ENCODE assay signal across 24 cellular contexts in the genomic region with DNA sequence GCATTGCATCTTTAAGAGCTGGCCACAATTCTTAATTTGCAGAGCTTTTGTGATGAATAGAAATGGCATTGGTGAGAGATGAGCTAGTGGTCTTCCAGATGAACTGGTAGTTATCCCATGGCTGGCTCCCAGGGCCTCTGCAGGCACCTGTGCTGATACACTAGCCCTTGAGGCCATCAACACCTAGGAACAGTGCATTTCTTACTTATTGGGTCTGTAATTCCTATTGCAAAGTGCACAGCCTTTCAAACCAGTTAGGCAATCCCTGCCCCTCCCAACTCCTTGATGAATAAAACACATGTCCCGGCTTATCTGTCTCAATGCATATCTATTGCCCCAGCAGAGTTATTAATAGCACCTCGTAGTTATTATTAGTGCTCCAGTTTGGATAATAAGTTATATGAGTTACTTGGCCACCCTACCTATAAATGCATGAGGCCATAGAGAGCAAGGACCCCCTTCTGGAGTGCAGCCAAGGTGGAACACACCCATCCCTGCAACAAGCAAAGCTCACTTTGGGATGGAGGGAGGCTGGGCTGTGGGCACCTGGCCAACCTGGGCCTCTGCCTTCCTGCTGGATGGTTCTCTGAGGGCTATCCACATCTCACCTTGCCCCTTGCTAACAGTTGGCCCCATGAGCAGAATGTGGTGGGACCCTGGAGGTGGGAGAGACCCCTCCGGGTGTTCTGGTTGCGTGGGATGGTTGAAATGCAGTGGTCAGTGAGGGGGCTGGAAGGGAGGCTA.
DNase-seq lines count a peak whose midpoint lies in the region; ATAC-seq, FAIRE-seq and TF ChIP-seq lines count a peak whose summit lies in the region.
"Had no signal": no experiment of that assay in that cellular context is flagged by ENCODE, and none has a peak within 500 bp of the region (broad histone marks: within the 10 kb centered on the region; RNA-seq: fewer than 3 reads in every experiment).

No MANE protein-coding gene starts in this region.

- H3K9me3 ChIP-seq in breast epithelium (no peaks in the 10 kb centered on the region), small intestine (ENCODE audit: control insufficient read depth, low read depth) (no peaks in the 10 kb centered on the region)
- H3K9me3 ChIP-seq: BLaER1, Caco-2, HAP-1, neutrophil, prostate gland had no signal

- intact Hi-C loops in breast epithelium (cut with DNase I; ENCODE audit: low total_unique reads), result no loop called here

- no peaks in the 10 kb centered on the region for H3K36me3 ChIP-seq in breast epithelium
- H3K36me3 ChIP-seq in small intestine (ENCODE audit: control insufficient read depth in 2 of 2, insufficient read depth in 2 of 2, low read length in 2 of 2), result no peaks in the 10 kb centered on the region
- H3K36me3 ChIP-seq: BLaER1, HAP-1, neutrophil, prostate gland had no signal

- no peaks in the 10 kb centered on the region; the same call in 1 of the 2 replicates for H3K27me3 Mint-ChIP-seq in HFFc6 (ENCODE audit: insufficient read depth)
- H3K27me3 Mint-ChIP-seq: activated naive CD8-positive, alpha-beta T cell treated with anti-CD3 and anti-CD28 coated beads, Interleukin-2, amount 50 U/mL, for 24 hours had no signal

- FAIRE-seq in small intestine (lab: Jason Lieb, UNC), result no peak
- FAIRE-seq: HTR-8/SVneo, TTC549 had no signal

- H3K27me3 ChIP-seq in breast epithelium, result no peaks in the 10 kb centered on the region
- H3K27me3 ChIP-seq in small intestine (ENCODE audit: control insufficient read depth in 2 of 2, insufficient read depth in 2 of 2, low read length in 2 of 2), result no peaks in the 10 kb centered on the region
- H3K27me3 ChIP-seq: BLaER1, neutrophil had no signal

- no peaks in the 10 kb centered on the region for H3K36me3 Mint-ChIP-seq in HFFc6 (ENCODE audit: low read depth)
- H3K36me3 Mint-ChIP-seq: activated CD4-positive, alpha-beta memory T cell treated with anti-CD3 and anti-CD28 coated beads for 36 hours had no signal

- H3K4me3 Mint-ChIP-seq in HFFc6, result no peak overlapping the region
- H3K4me3 Mint-ChIP-seq: activated CD4-positive, alpha-beta memory T cell treated with anti-CD3 and anti-CD28 coated beads for 36 hours; activated naive CD8-positive, alpha-beta T cell treated with anti-CD3 and anti-CD28 coated beads, Interleukin-2, amount 50 U/mL, for 24 hours had no signal

- TF ChIP-seq CTCF in breast epithelium (IDR thresholded peaks at IDR 0.05) (no peak), HFFc6 (IDR thresholded peaks at IDR 0.05) (no peak)

- 35 to 67% (median 38%) methylated on average over 4 of the region's 4 CpGs for WGBS in small intestine, 3 donors

- no peak overlapping the region for H3K4me3 ChIP-seq in breast epithelium
- no peak overlapping the region for H3K4me3 ChIP-seq in small intestine (ENCODE audit: low read depth in 1 of 2, low read length in 2 of 2)
- H3K4me3 ChIP-seq: BLaER1, HAP-1, prostate gland had no signal

- no peaks in the 10 kb centered on the region for H3K4me1 Mint-ChIP-seq in HFFc6 (ENCODE audit: low read depth)
- H3K4me1 Mint-ChIP-seq: activated naive CD8-positive, alpha-beta T cell treated with anti-CD3 and anti-CD28 coated beads, Interleukin-2, amount 50 U/mL, for 24 hours had no signal

- TF ChIP-seq POLR2A in breast epithelium (IDR thresholded peaks at IDR 0.05), result no peak

- H3K27ac ChIP-seq in breast epithelium, result no peak overlapping the region
- no peak overlapping the region for H3K27ac ChIP-seq in small intestine (ENCODE audit: low read depth in 1 of 2, low read length in 1 of 2)
- H3K27ac ChIP-seq: BLaER1, epithelial cell of prostate, neutrophil, prostate gland had no signal

- H3K4me1 ChIP-seq in breast epithelium, result no peaks in the 10 kb centered on the region
- H3K4me1 ChIP-seq in small intestine (ENCODE audit: control insufficient read depth in 2 of 2, insufficient read depth in 1 of 2, low read depth in 1 of 2, low read length in 1 of 2), result no peaks in the 10 kb centered on the region
- H3K4me1 ChIP-seq: Caco-2, HAP-1, prostate gland had no signal

- no peak overlapping the region for H3K27ac Mint-ChIP-seq in HFFc6
- H3K27ac Mint-ChIP-seq: activated CD4-positive, alpha-beta memory T cell treated with anti-CD3 and anti-CD28 coated beads for 36 hours; activated naive CD8-positive, alpha-beta T cell treated with anti-CD3 and anti-CD28 coated beads, Interleukin-2, amount 50 U/mL, for 24 hours had no signal

- peak; percentile 51 for ATAC-seq in esophagus mucosa
- no peak for ATAC-seq in left lobe of liver
- ATAC-seq in GM21526 (IDR thresholded peaks at IDR 0.05; ENCODE audit: low FRiP score, unreplicated experiment), result no peak

- DNase-seq in breast epithelium (ENCODE audit: low spot score in 2 of 2) (peak; percentile 2 to 48), left lobe of liver (ENCODE audit: low spot score) (peak; percentile 38), small intestine (peak; percentile 53), HFFc6 (no peak), D341Med (ENCODE audit: low spot score) (no peak)
- DNase-seq: activated CD4-positive, alpha-beta memory T cell treated with anti-CD3 and anti-CD28 coated beads for 36 hours; activated CD4-positive, CD25-positive, alpha-beta regulatory T cell treated with anti-CD3 and anti-CD28 coated beads, Interleukin-2, amount 50 U/mL, for 72 hours; activated naive CD8-positive, alpha-beta T cell treated with anti-CD3 and anti-CD28 coated beads, Interleukin-2, amount 50 U/mL, for 24 hours; Caco-2; KBM-7; NCI-H1417 treated with DMSO at 0.1 percent for 48 hours; NCI-H2081; NCI-H226; stimulated activated CD4-positive, alpha-beta T cell treated with anti-CD3 and anti-CD28 coated beads, Interleukin-2, amount 100 ng/mL, for 24 hours; trophoblast cell had no signal

- peaks cover 12% of the 10 kb centered on the region; the same call in 1 of the 2 replicates for H3K9me3 Mint-ChIP-seq in HFFc6
- H3K9me3 Mint-ChIP-seq: activated CD4-positive, alpha-beta memory T cell treated with anti-CD3 and anti-CD28 coated beads for 36 hours; activated naive CD8-positive, alpha-beta T cell treated with anti-CD3 and anti-CD28 coated beads, Interleukin-2, amount 50 U/mL, for 24 hours had no signal

Comparison
In these comparisons a context has a peak if more than half of its experiments do, and no peak if none do; other contexts are left out.
1. DNase-seq: peak in breast epithelium (2 of 2), left lobe of liver (single experiment) and small intestine (single experiment); none in HFFc6 (single experiment) and D341Med (single experiment).